ENCODE assay signal across 20 cellular contexts in the genomic region with DNA sequence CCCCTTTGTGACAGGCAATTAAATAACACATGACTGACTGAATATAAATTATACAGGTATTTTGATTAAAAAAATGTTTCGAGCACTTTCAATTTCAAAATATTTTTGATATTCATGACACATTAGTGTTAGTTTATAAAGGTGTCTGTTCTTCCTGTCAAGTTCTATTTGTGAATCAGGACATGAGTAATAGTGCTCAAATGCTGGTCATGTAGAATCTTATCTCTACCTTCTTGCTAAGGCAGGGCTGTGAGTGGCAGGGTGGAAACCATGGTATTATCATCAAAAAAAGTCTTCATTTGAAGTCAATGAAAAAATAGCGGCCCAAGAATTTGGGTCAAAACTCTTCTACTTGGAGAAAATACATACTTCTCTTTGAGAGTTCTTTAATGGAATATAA.
"Had no signal": no experiment of that assay in that cellular context is flagged by ENCODE, and none has a peak within 500 bp of the region (broad histone marks: within the 10 kb centered on the region; RNA-seq: fewer than 3 reads in every experiment).

No MANE protein-coding gene starts in this region.

- H3K36me3 ChIP-seq: esophagus muscularis mucosa, gastroesophageal sphincter, prostate gland, spleen, tibial nerve, upper lobe of right lung had no signal

- H3K27me3 ChIP-seq: dorsolateral prefrontal cortex, esophagus muscularis mucosa, gastroesophageal sphincter, spleen, testis, tibial nerve, upper lobe of right lung had no signal

- DNase-seq: cortex of kidney; dorsolateral prefrontal cortex; effector CD8-positive, alpha-beta T cell; glutamatergic neuron; kidney; naive thymus-derived CD4-positive, alpha-beta T cell; nephron progenitor cell; spleen; stimulated activated CD4-positive, alpha-beta T cell treated with anti-CD3 and anti-CD28 coated beads, Interleukin-15, amount 100 ng/mL, for 24 hours; stimulated activated CD4-positive, alpha-beta T cell treated with anti-CD3 and anti-CD28 coated beads, Interleukin-1b, Interleukin-23, amount 100 ng/mL, for 48 hours; stimulated activated CD4-positive, alpha-beta T cell treated with anti-CD3 and anti-CD28 coated beads, Interleukin-4, amount 100 ng/mL, for 24 hours; testis; upper lobe of right lung had no signal

- H3K4me3 ChIP-seq: dorsolateral prefrontal cortex, esophagus muscularis mucosa, gastroesophageal sphincter, prostate gland, spleen, testis, tibial nerve, upper lobe of right lung had no signal

- H3K4me1 ChIP-seq: parathyroid adenoma, prostate gland, spleen, testis, tibial nerve, upper lobe of right lung had no signal

- H3K9me3 ChIP-seq: esophagus muscularis mucosa, gastroesophageal sphincter, prostate gland, testis, tibial nerve, upper lobe of right lung had no signal

- H3K27ac ChIP-seq: dorsolateral prefrontal cortex, esophagus muscularis mucosa, gastroesophageal sphincter, parathyroid adenoma, prostate gland, spleen, testis, tibial nerve, upper lobe of right lung had no signal

- ATAC-seq: gastroesophageal sphincter; naive thymus-derived CD4-positive, alpha-beta T cell; sciatic nerve; stimulated activated memory B cell treated with anti-CD40 and anti-IgM and Interleukin-4, amounts not matched to agents 10 μg/mL and 1 μg/mL and 100 μg/mL, for 72 hours; upper lobe of right lung had no signal
